ENCODE assay signal across 14 cellular contexts in genomic region chr19:55478364-55478763, GRCh38. TPM values are rescaled to one million over a fixed set of nuclear protein-coding genes. Genes with fewer than 3 reads are reported as not detected.
DNase-seq lines count a peak whose midpoint lies in the region; ATAC-seq, FAIRE-seq and TF ChIP-seq lines count a peak whose summit lies in the region.
"Had no signal": no experiment of that assay in that cellular context is flagged by ENCODE, and none has a peak within 500 bp of the region (broad histone marks: within the 10 kb centered on the region; RNA-seq: fewer than 3 reads in every experiment).

No MANE protein-coding gene starts in this region.

- TF ChIP-seq CTCF in A549 (IDR thresholded peaks at IDR 0.05) (no peak), Caco-2 (IDR thresholded peaks at IDR 0.05; ENCODE audit: insufficient read depth in 1 of 2, low read depth in 1 of 2, low read length in 1 of 2, severe bottlenecking in 1 of 2, unreplicated experiment in 1 of 2) (no peak), GM13977 (IDR thresholded peaks at IDR 0.05; ENCODE audit: extremely low read depth, insufficient read depth, missing control alignments) (no peak)

- CTCF ChIA-PET in A549 (lab: Yijun Ruan, JAX), result interaction anchor here (1.2 to 8.2 kb wide), 8 partner anchors 8 to 338 kb away, joined by 3 to 89 read pairs (median 8); partner anchors contain the start of genes C19orf85, NAT14, SSC5D and ZNF865
- CTCF ChIA-PET in Caco-2 (lab: Charles Lee), result no interaction called here
- CTCF ChIA-PET in activated CD4-positive, alpha-beta memory T cell treated with anti-CD3 and anti-CD28 coated beads, Interleukin-2, amount 10 ng/mL, durations not matched to agents 7 days and 5 days (lab: Charles Lee), result interaction anchor here (3.5 kb wide), 1 partner anchor 11 kb away, joined by 40 read pairs; no protein-coding TSS in a partner anchor

- H3K4me2 ChIP-seq in A549, result peak overlapping the region; percentile 84

- H3K9me3 Mint-ChIP-seq in Caco-2 (ENCODE audit: unreplicated experiment), result no peaks in the 10 kb centered on the region
- H3K9me3 Mint-ChIP-seq in activated CD4-positive, alpha-beta memory T cell treated with anti-CD3 and anti-CD28 coated beads, Interleukin-2, amount 10 ng/mL, durations not matched to agents 7 days and 5 days, result no peaks in the 10 kb centered on the region
- no peaks in the 10 kb centered on the region for H3K9me3 Mint-ChIP-seq in memory B cell

- H3K27me3 ChIP-seq in Caco-2 (replicated peaks; ENCODE audit: control insufficient read depth, insufficient read depth, low read length), result no peaks in the 10 kb centered on the region

- intact Hi-C loops in Caco-2 (cut with micrococcal nuclease; ENCODE audit: unreplicated experiment), result no loop called here

- H3K36me3 ChIP-seq in Caco-2 (ENCODE audit: control insufficient read depth, insufficient read depth, low read length), result no peaks in the 10 kb centered on the region

- no peak overlapping the region; a peak in 1 of 6 replicates for H3K27ac ChIP-seq in A549

- H3K27ac Mint-ChIP-seq in Caco-2 (ENCODE audit: unreplicated experiment) (peak overlapping the region; percentile 36), memory B cell (peak overlapping the region; percentile 30)
- no peak overlapping the region for H3K27ac Mint-ChIP-seq in activated CD4-positive, alpha-beta memory T cell treated with anti-CD3 and anti-CD28 coated beads, Interleukin-2, amount 10 ng/mL, durations not matched to agents 7 days and 5 days

- no peak for ATAC-seq in A549
- no peak for ATAC-seq in memory B cell (ENCODE audit: low read depth)
- no peak for ATAC-seq in GM21825 (IDR thresholded peaks at IDR 0.05; ENCODE audit: unreplicated experiment)
- no peak for ATAC-seq in GM18520 (IDR thresholded peaks at IDR 0.05; ENCODE audit: unreplicated experiment)

- H3K9me3 ChIP-seq in A549 (no peaks in the 10 kb centered on the region), Caco-2 (no peaks in the 10 kb centered on the region)

- no peaks in the 10 kb centered on the region for H3K27me3 Mint-ChIP-seq in Caco-2 (ENCODE audit: insufficient read depth, unreplicated experiment)
- no peaks in the 10 kb centered on the region for H3K27me3 Mint-ChIP-seq in activated CD4-positive, alpha-beta memory T cell treated with anti-CD3 and anti-CD28 coated beads, Interleukin-2, amount 10 ng/mL, durations not matched to agents 7 days and 5 days
- H3K27me3 Mint-ChIP-seq in memory B cell, result no peaks in the 10 kb centered on the region

- no peak for TF ChIP-seq RAD21 in A549 (conservative IDR thresholded peaks at IDR 0.05 in 1 of 2, IDR thresholded peaks at IDR 0.05 in 1 of 2)

- peak overlapping the region; percentile 94 for H3K4me3 Mint-ChIP-seq in Caco-2 (ENCODE audit: unreplicated experiment)
- H3K4me3 Mint-ChIP-seq in activated CD4-positive, alpha-beta memory T cell treated with anti-CD3 and anti-CD28 coated beads, Interleukin-2, amount 10 ng/mL, durations not matched to agents 7 days and 5 days, result peak overlapping the region; percentile 90
- H3K4me3 Mint-ChIP-seq in memory B cell, result peak overlapping the region; percentile 52

- in situ Hi-C loops in GM13977 (cut with MboI; ENCODE audit: low pct_unique_long_range_greater_than_20kb, low sequenced_read_pairs, unreplicated experiment), result no loop called here

- DNase-seq in A549 (ENCODE audit: low read depth in 1 of 2, low spot score in 1 of 2), result no peak
- DNase-seq in Caco-2, result no peak
- DNase-seq in activated CD4-positive, alpha-beta memory T cell treated with anti-CD3 and anti-CD28 coated beads, Interleukin-2, amount 10 ng/mL, durations not matched to agents 7 days and 5 days, result no peak
- no peak for DNase-seq in memory B cell (ENCODE audit: low spot score in 2 of 2)
- no peak for DNase-seq in amygdala (lab: John Stamatoyannopoulos, UW)
- DNase-seq in GM13977 (ENCODE audit: low spot score), result no peak
- DNase-seq: activated CD4-positive, CD25-positive, alpha-beta regulatory T cell; effector CD8-positive, alpha-beta T cell; NCI-H1092 treated with DMSO at 0.1 percent for 48 hours; NCI-H510A treated with DMSO at 0.1 percent for 48 hours; SHP77 had no signal

- peaks cover 19% of the 10 kb centered on the region for H3K4me1 Mint-ChIP-seq in Caco-2 (ENCODE audit: low read depth, unreplicated experiment)
- peaks cover 36% of the 10 kb centered on the region for H3K4me1 Mint-ChIP-seq in activated CD4-positive, alpha-beta memory T cell treated with anti-CD3 and anti-CD28 coated beads, Interleukin-2, amount 10 ng/mL, durations not matched to agents 7 days and 5 days
- peaks cover 21% of the 10 kb centered on the region for H3K4me1 Mint-ChIP-seq in memory B cell

- BruUV-seq in Caco-2 (replicated peaks; lab: Mats Ljungman, UMichigan), result no TSS peak

- H3K4me1 ChIP-seq in A549 (peaks cover 26% of the 10 kb centered on the region), Caco-2 (peaks cover 14% of the 10 kb centered on the region)

- no peak for TF ChIP-seq POLR2A in A549 (IDR thresholded peaks at IDR 0.05; ENCODE audit: low read length)

- H3K4me3 ChIP-seq in A549, result no peak overlapping the region
- H3K4me3 ChIP-seq in Caco-2 (ENCODE audit: low read depth, low read length), result no peak overlapping the region

- peaks cover 19% of the 10 kb centered on the region for H3K36me3 Mint-ChIP-seq in Caco-2 (ENCODE audit: insufficient read depth, unreplicated experiment)
- H3K36me3 Mint-ChIP-seq in activated CD4-positive, alpha-beta memory T cell treated with anti-CD3 and anti-CD28 coated beads, Interleukin-2, amount 10 ng/mL, durations not matched to agents 7 days and 5 days (ENCODE audit: low read depth), result peaks cover 3% of the 10 kb centered on the region
- H3K36me3 Mint-ChIP-seq in memory B cell, result peaks cover 12% of the 10 kb centered on the region

- POLR2A ChIA-PET in A549 (lab: Yijun Ruan, JAX), result no interaction called here
- POLR2A ChIA-PET in Caco-2 (lab: Charles Lee), result no interaction called here
- POLR2A ChIA-PET in activated CD4-positive, alpha-beta memory T cell treated with anti-CD3 and anti-CD28 coated beads, Interleukin-2, amount 10 ng/mL, durations not matched to agents 7 days and 5 days (lab: Charles Lee), result no interaction called here

- FAIRE-seq in A549 (lab: Jason Lieb, UNC), result no peak

- TF ChIP-seq EP300 in A549 (IDR thresholded peaks at IDR 0.05), result no peak

- 90% methylated on average over 12 of the region's 12 CpGs for WGBS in A549 (ENCODE audit: missing lambda C conversion rate)

TF ChIP-seq in A549, 52 proteins besides CTCF, POLR2A, EP300 and RAD21:
- TF ChIP-seq RNF2 (IDR thresholded peaks at IDR 0.05; ENCODE audit: borderline replicate concordance, low read depth), result no peak

RNA-seq across cellular contexts. Expression of gene ZNF628, which starts 1.9 kb away (rescaled TPM):
- polyA plus RNA-seq in A549 (2011; rRNA removed) (0.32 and 0.48 TPM in 2 replicates), A549 (2017; fragmentation: RNase III; extraction: RNeasy Plus Mini Kit Qiagen cat#74134 plus additional on column Dnase treatment) (4.7 to 5.9 TPM (median 5.7 TPM) in 3 replicates)
- polyA plus RNA-seq in A549 (2012; cell fraction: cytosol; rRNA removed), result 2.5 and 4.8 TPM in 2 replicates
- 7.0 and 12.6 TPM in 2 replicates for polyA plus RNA-seq in A549 (2012; cell fraction: nucleus; rRNA removed)
- 0.70 and 1.0 TPM in 2 replicates for polyA minus RNA-seq in A549 (2011; rRNA and poly(A)+ RNA removed)
- 12.3 and 13.9 TPM in 2 replicates for total RNA-seq in Caco-2 (2022)
- 1 to 10 TPM; 6.7 to 9.1 TPM for total RNA-seq in activated CD4-positive, alpha-beta memory T cell treated with anti-CD3 and anti-CD28 coated beads, Interleukin-2, amount 10 ng/mL, durations not matched to agents 7 days and 5 days

RNA-seq across cellular contexts. Expression of gene NAT14, which starts 6.6 kb away (rescaled TPM):
- polyA plus RNA-seq in A549 (2011; rRNA removed) (16.8 and 21.0 TPM in 2 replicates), A549 (2017; fragmentation: RNase III; extraction: RNeasy Plus Mini Kit Qiagen cat#74134 plus additional on column Dnase treatment) (46.5 to 57.4 TPM (median 50.3 TPM) in 3 replicates)
- 48.1 and 50.6 TPM in 2 replicates for polyA plus RNA-seq in A549 (2012; cell fraction: cytosol; rRNA removed)
- 98.9 and 106 TPM in 2 replicates for polyA plus RNA-seq in A549 (2012; cell fraction: nucleus; rRNA removed)
- polyA minus RNA-seq in A549 (2011; rRNA and poly(A)+ RNA removed), result 7.6 and 10.2 TPM in 2 replicates
- total RNA-seq in Caco-2 (2022), result 40.9 and 45.2 TPM in 2 replicates
- 10 to 100 TPM; 11.9 to 12.0 TPM for total RNA-seq in activated CD4-positive, alpha-beta memory T cell treated with anti-CD3 and anti-CD28 coated beads, Interleukin-2, amount 10 ng/mL, durations not matched to agents 7 days and 5 days

RNA-seq across cellular contexts. Expression of gene SSC5D, which starts 9.9 kb away (rescaled TPM):
- polyA plus RNA-seq in A549 (2011; rRNA removed) (0.19 and 0.22 TPM in 2 replicates), A549 (2017; fragmentation: RNase III; extraction: RNeasy Plus Mini Kit Qiagen cat#74134 plus additional on column Dnase treatment) (0.96 to 2.0 TPM (median 1.5 TPM) in 3 replicates)
- polyA plus RNA-seq in A549 (2012; cell fraction: cytosol; rRNA removed), result 0.30 and 0.44 TPM in 2 replicates
- polyA plus RNA-seq in A549 (2012; cell fraction: nucleus; rRNA removed), result 2.3 and 2.6 TPM in 2 replicates
- 0.25 and 0.29 TPM in 2 replicates for polyA minus RNA-seq in A549 (2011; rRNA and poly(A)+ RNA removed)
- total RNA-seq in Caco-2 (2022), result 0.58 and 0.86 TPM in 2 replicates
- total RNA-seq in activated CD4-positive, alpha-beta memory T cell treated with anti-CD3 and anti-CD28 coated beads, Interleukin-2, amount 10 ng/mL, durations not matched to agents 7 days and 5 days, result under 1 TPM; 0.15 to 0.18 TPM

RNA-seq across cellular contexts. Expression of gene C19orf85, which starts 13.8 kb away (rescaled TPM):
- not detected in 2 replicates for polyA plus RNA-seq in A549 (2011; rRNA removed)
- not detected in 2 replicates for polyA plus RNA-seq in A549 (2012; cell fraction: cytosol; rRNA removed)
- polyA plus RNA-seq in A549 (2012; cell fraction: nucleus; rRNA removed), result not detected in 2 replicates
- not detected in 3 replicates for polyA plus RNA-seq in A549 (2017; fragmentation: RNase III; extraction: RNeasy Plus Mini Kit Qiagen cat#74134 plus additional on column Dnase treatment)
- not detected in 2 replicates for polyA minus RNA-seq in A549 (2011; rRNA and poly(A)+ RNA removed)
- not detected in 2 replicates for total RNA-seq in Caco-2 (2022)
- total RNA-seq in activated CD4-positive, alpha-beta memory T cell treated with anti-CD3 and anti-CD28 coated beads, Interleukin-2, amount 10 ng/mL, durations not matched to agents 7 days and 5 days, result not detected
- total RNA-seq: osteoblast had no signal

RNA-seq across cellular contexts. Expression of gene ISOC2, which starts 16.9 kb away (rescaled TPM):
- polyA plus RNA-seq in A549 (2011; rRNA removed) (45.3 and 51.5 TPM in 2 replicates), A549 (2017; fragmentation: RNase III; extraction: RNeasy Plus Mini Kit Qiagen cat#74134 plus additional on column Dnase treatment) (52.7 to 57.8 TPM (median 54.1 TPM) in 3 replicates)
- 79.6 and 132 TPM in 2 replicates for polyA plus RNA-seq in A549 (2012; cell fraction: cytosol; rRNA removed)
- 77.2 and 99.3 TPM in 2 replicates for polyA plus RNA-seq in A549 (2012; cell fraction: nucleus; rRNA removed)
- polyA minus RNA-seq in A549 (2011; rRNA and poly(A)+ RNA removed), result 16.2 and 19.7 TPM in 2 replicates
- 40.6 and 49.6 TPM in 2 replicates for total RNA-seq in Caco-2 (2022)
- total RNA-seq in activated CD4-positive, alpha-beta memory T cell treated with anti-CD3 and anti-CD28 coated beads, Interleukin-2, amount 10 ng/mL, durations not matched to agents 7 days and 5 days, result 10 to 100 TPM; 14.5 to 16.7 TPM
